Comparison of ENCODE assay signal across 8 cellular contexts in the genomic region with DNA sequence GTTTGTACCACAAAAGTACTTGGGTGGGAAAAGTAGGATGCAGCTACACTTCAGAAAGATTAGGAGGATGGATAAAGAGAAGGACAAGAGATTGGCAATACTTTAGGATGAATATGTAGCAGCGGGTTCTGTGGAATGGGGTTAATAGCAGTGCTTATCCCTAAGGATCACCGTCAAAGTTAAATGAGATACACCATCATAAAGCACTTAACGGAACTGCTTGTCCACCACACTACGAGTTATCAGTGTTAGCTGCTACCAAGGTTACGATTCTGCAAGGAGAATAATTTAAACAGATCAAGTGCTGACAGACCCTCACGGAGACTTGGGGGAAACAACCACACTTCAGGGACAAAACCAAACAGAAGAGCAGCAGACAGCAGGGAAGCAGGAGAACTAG. TPM values are rescaled to one million over a fixed set of nuclear protein-coding genes. Genes with fewer than 3 reads are reported as not detected.
DNase-seq lines count a peak whose midpoint lies in the region; ATAC-seq and TF ChIP-seq lines count a peak whose summit lies in the region.

No MANE protein-coding gene starts in this region.

- peaks cover 20% of the 10 kb centered on the region for H3K36me3 Mint-ChIP-seq in CD8-positive, alpha-beta T cell

- H3K27me3 ChIP-seq in CD8-positive, alpha-beta T cell (ENCODE audit: insufficient read depth, low read length), result no peaks in the 10 kb centered on the region
- H3K27me3 ChIP-seq in ectodermal cell (ENCODE audit: control insufficient read depth, insufficient read depth, low read length, poor library complexity, severe bottlenecking) (peaks cover 39% of the 10 kb centered on the region), neuron (ENCODE audit: insufficient read depth, low read length) (peaks cover 8% of the 10 kb centered on the region)

- no peak for DNase-seq in CD8-positive, alpha-beta T cell
- DNase-seq in NAMALWA (ENCODE audit: low spot score) (peak; percentile 3), NCI-H1436 treated with DMSO at 0.1 percent for 48 hours (lab: John Stamatoyannopoulos, UW) (no peak)
- DNase-seq in activated CD4-positive, CD25-positive, alpha-beta regulatory T cell treated with anti-CD3 and anti-CD28 coated beads, Interleukin-2, amount 50 U/mL, for 72 hours, result no peak
- DNase-seq in effector CD4-positive, alpha-beta T cell, result no peak
- no peak for DNase-seq in activated CD4-positive, CD25-positive, alpha-beta regulatory T cell (lab: John Stamatoyannopoulos, UW)

- no peak overlapping the region for H2AFZ ChIP-seq in neuron (ENCODE audit: low read depth, low read length)

- no peak for TF ChIP-seq CTCF in CD8-positive, alpha-beta T cell (IDR thresholded peaks at IDR 0.05)

- H3K4me1 Mint-ChIP-seq in CD8-positive, alpha-beta T cell (ENCODE audit: low read depth), result peaks cover 53% of the 10 kb centered on the region

- CTCF ChIA-PET in CD8-positive, alpha-beta T cell (lab: Charles Lee), result interaction anchor here (1.1 to 1.2 kb wide), 2 partner anchors 25 to 209 kb away, joined by 3 read pairs; no protein-coding TSS in a partner anchor

- peak overlapping the region; percentile 64 for H3K4me3 ChIP-seq in CD8-positive, alpha-beta T cell (ENCODE audit: low read depth, low read length)
- peak overlapping the region; percentile 88 for H3K4me3 ChIP-seq in ectodermal cell (ENCODE audit: insufficient read depth, low read depth, low read length)
- peak overlapping the region; percentile 61 for H3K4me3 ChIP-seq in neuron (ENCODE audit: low read length)

- ATAC-seq in CD8-positive, alpha-beta T cell, result no peak

- no peaks in the 10 kb centered on the region for H3K9me3 ChIP-seq in CD8-positive, alpha-beta T cell (ENCODE audit: low read length)
- H3K9me3 ChIP-seq in ectodermal cell (ENCODE audit: control insufficient read depth, low read length), result no peaks in the 10 kb centered on the region
- no peaks in the 10 kb centered on the region for H3K9me3 ChIP-seq in neuron (ENCODE audit: low read length)

- 35 to 37% methylated on average over 6 of the region's 6 CpGs for WGBS in ectodermal cell, 2 experiments

- H3K27ac Mint-ChIP-seq in CD8-positive, alpha-beta T cell, result peak overlapping the region; percentile 80

- H3K9me3 Mint-ChIP-seq in CD8-positive, alpha-beta T cell, result no peaks in the 10 kb centered on the region

- POLR2A ChIA-PET in CD8-positive, alpha-beta T cell (lab: Charles Lee), result no interaction called here

- peak overlapping the region; percentile 95 for H3K4me3 Mint-ChIP-seq in CD8-positive, alpha-beta T cell

- no peak overlapping the region for H3K27ac ChIP-seq in CD8-positive, alpha-beta T cell (ENCODE audit: low read depth, low read length)
- H3K27ac ChIP-seq in ectodermal cell (ENCODE audit: insufficient read depth, low read depth, low read length, poor library complexity, severe bottlenecking), result no peak overlapping the region

- H3K27me3 Mint-ChIP-seq in CD8-positive, alpha-beta T cell (ENCODE audit: low read depth), result no peaks in the 10 kb centered on the region

- H3K36me3 ChIP-seq in CD8-positive, alpha-beta T cell (ENCODE audit: insufficient read depth, low read length), result no peaks in the 10 kb centered on the region
- H3K36me3 ChIP-seq in ectodermal cell (ENCODE audit: control insufficient read depth, insufficient read depth, low read length) (no peaks in the 10 kb centered on the region), neuron (ENCODE audit: insufficient read depth, low read length) (no peaks in the 10 kb centered on the region)

- intact Hi-C loops in CD8-positive, alpha-beta T cell (cut with DNase I, micrococcal nuclease), result loop anchor here (2.0 to 5.0 kb wide), 3 partner anchors 90 to 1125 kb away; a partner anchor contains a TSS

- peaks cover 23% of the 10 kb centered on the region for H3K4me1 ChIP-seq in CD8-positive, alpha-beta T cell (ENCODE audit: insufficient read depth, low read length)
- H3K4me1 ChIP-seq in ectodermal cell (ENCODE audit: control insufficient read depth, insufficient read depth, low read length) (peaks cover 4% of the 10 kb centered on the region), neuron (ENCODE audit: insufficient read depth, low read length) (peaks cover 14% of the 10 kb centered on the region)

RNA-seq across cellular contexts. Expression of a gene that starts 1.0 kb away (rescaled TPM):
- total RNA-seq in CD8-positive, alpha-beta T cell, result 10 to 100 TPM in 1 of 2 experiments, 1 to 10 TPM in 1; 7.1 to 11.3 TPM
- polyA plus RNA-seq in ectodermal cell (2013, experiment 1 of 4), result 19.8 TPM
- 22.4 TPM for polyA plus RNA-seq in ectodermal cell (2013, experiment 2 of 4)
- 13.3 TPM for polyA plus RNA-seq in ectodermal cell (2013, experiment 3 of 4)
- 15.0 TPM for polyA plus RNA-seq in ectodermal cell (2013, experiment 4 of 4)

RNA-seq across cellular contexts. Expression of a gene that starts 40.6 kb away (rescaled TPM):
- not detected for total RNA-seq in CD8-positive, alpha-beta T cell
- polyA plus RNA-seq in ectodermal cell (2013, experiment 1 of 4), result 3.8 TPM
- 1.6 TPM for polyA plus RNA-seq in ectodermal cell (2013, experiment 2 of 4)
- 1.7 TPM for polyA plus RNA-seq in ectodermal cell (2013, experiment 3 of 4)
- 1.9 TPM for polyA plus RNA-seq in ectodermal cell (2013, experiment 4 of 4)
